In the genomic region with DNA sequence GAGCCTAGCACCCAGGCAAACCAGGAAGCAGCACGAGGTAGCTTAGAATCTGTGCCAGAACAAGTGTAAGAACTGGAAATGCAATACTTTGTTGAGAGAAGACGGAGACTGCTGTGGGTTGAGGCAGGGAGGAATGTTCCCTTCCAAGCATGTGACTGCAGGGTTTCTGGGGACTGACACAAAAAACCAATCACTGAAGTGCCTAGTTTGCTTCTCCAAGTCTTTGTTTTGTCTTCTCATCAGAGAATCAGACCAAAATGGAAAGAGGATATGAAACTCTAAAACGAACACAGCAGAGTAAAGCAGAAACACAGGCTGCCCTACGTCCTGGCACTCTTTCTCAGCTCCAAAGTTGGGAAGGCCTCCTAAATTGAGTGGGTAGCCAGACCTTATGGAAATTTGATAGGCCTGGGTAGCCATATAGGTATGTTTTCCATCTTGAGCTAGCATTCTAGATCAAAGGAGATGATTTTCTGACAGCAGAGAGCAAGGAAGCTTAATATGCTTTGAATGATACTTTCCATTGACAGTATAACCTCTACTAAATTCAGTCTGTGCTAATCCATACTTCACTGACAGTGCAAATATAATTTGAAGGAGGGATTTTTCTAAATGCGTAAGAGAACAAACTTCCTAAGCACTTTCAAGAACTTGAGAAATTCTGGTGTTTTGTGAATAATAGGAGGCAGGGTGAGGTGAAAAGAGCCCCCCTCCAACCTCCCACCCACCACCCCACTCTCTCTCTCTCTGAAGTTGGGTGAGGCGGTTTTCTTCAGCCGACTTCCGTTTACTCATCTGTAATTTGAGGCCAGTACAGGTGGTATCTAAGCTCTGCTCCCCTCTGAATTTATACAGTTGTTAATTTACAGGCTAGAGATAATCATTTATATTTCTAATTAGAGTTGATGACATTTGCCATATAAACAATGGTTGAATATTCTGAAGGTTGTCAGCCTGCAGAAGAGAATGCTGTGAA, we compare ENCODE assay signal across 8 cellular contexts. TPM values are rescaled to one million over a fixed set of nuclear protein-coding genes. Genes with fewer than 3 reads are reported as not detected.
A peak's percentile ranks its signal among the peaks of the same experiment; 100 is the strongest.
DNase-seq lines count a peak whose midpoint lies in the region; ATAC-seq and TF ChIP-seq lines count a peak whose summit lies in the region.
"Had no signal": no experiment of that assay in that cellular context is flagged by ENCODE, and none has a peak within 500 bp of the region (broad histone marks: within the 10 kb centered on the region; RNA-seq: fewer than 3 reads in every experiment).

No MANE protein-coding gene starts in this region.

- H3K9me3 ChIP-seq in skeletal muscle tissue (ENCODE audit: control insufficient read depth in 3 of 3, low read length in 3 of 3): no peaks in the 10 kb centered on the region
- H3K9me3 ChIP-seq in BE2C: no peaks in the 10 kb centered on the region

- H3K4me3 ChIP-seq in skeletal muscle tissue (ENCODE audit: low read length in 3 of 3): peak overlapping the region; percentile 33 to 97 (median 96)
- H3K4me3 ChIP-seq in BE2C (ENCODE audit: low read depth, low read length): no peak overlapping the region

- peaks cover 48 to 61% (median 52%) of the 10 kb centered on the region in 3 donors for H3K4me1 ChIP-seq in skeletal muscle tissue (ENCODE audit: control insufficient read depth in 3 of 3, insufficient read depth in 3 of 3, low read length in 3 of 3)
- no peaks in the 10 kb centered on the region for H3K4me1 ChIP-seq in BE2C

- H3K27ac ChIP-seq in angular gyrus (ENCODE audit: low read depth, low read length) (peak overlapping the region; percentile 54), skeletal muscle tissue (ENCODE audit: low read depth, low read length) (peak overlapping the region; percentile 97)

- peak overlapping the region; percentile 10 to 60 (median 58) for H3K9ac ChIP-seq in skeletal muscle tissue (ENCODE audit: low read depth in 1 of 3, low read length in 3 of 3)

- TF ChIP-seq CTCF in BE2C (IDR thresholded peaks at IDR 0.05; ENCODE audit: low read depth, low read length): no peak

- DNase-seq in BE2C: no peak
- DNase-seq in NCI-H69 (lab: John Stamatoyannopoulos, UW): no peak
- DNase-seq in HCEC 1CT: no peak

- H3K36me3 ChIP-seq in skeletal muscle tissue (ENCODE audit: control insufficient read depth in 3 of 3, insufficient read depth in 3 of 3, low read length in 3 of 3) (peaks cover 0 to 3% (median 2%) of the 10 kb centered on the region in 3 donors), BE2C (no peaks in the 10 kb centered on the region)

- ATAC-seq in GM19397 (IDR thresholded peaks at IDR 0.05; ENCODE audit: unreplicated experiment): peak; percentile 77
- ATAC-seq in HG03135 (IDR thresholded peaks at IDR 0.05; ENCODE audit: unreplicated experiment): peak; percentile 81
- ATAC-seq: Panc1 had no signal

- H3K27me3 ChIP-seq in skeletal muscle tissue (ENCODE audit: control insufficient read depth in 3 of 3, insufficient read depth in 3 of 3, low read length in 3 of 3): no peaks in the 10 kb centered on the region
- H3K27me3 ChIP-seq in BE2C: no peaks in the 10 kb centered on the region

RNA-seq across cellular contexts. Expression of a gene that starts 5.5 kb away (rescaled TPM):
- 3.1 TPM for total RNA-seq in skeletal muscle tissue
- 1.0 TPM for polyA plus RNA-seq in BE2C (2012; ENCODE audit: insufficient read depth, insufficient read length, low read depth)
